ENCODE assay signal across 11 cellular contexts in the genomic region with DNA sequence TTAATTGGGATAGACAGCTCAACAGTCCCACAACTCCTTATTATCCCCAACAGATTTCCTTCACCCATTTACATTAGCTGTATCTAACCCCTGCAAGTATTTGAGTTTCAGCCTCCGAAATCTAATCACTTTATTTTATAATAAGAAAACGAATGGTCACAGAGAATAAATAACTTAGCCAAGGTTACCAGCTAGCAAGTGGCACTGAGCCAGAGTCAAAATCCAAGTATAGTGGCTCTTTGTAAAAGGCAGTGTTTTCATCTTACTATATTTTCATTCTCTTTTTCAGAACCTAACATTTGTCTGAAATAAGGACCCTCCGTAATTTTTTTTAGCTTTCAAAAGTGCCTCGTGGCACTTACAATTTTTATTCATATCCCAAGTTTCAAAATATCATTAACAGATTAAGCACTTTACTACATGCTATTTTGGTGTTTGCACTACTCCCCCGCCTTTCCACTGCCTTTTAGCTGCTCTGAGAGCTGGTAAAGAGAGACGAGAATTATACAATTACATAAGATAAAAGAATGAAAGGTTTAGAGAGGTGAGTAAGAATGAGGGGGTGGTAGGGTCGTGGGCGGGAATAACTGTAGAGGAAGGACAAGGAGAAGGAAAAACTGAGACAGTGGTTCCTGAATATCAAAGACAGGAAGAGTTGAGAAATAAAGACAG. TPM values are rescaled to one million over a fixed set of nuclear protein-coding genes. Genes with fewer than 3 reads are reported as not detected.
DNase-seq lines count a peak whose midpoint lies in the region; ATAC-seq and TF ChIP-seq lines count a peak whose summit lies in the region.
"Had no signal": no experiment of that assay in that cellular context is flagged by ENCODE, and none has a peak within 500 bp of the region (broad histone marks: within the 10 kb centered on the region; RNA-seq: fewer than 3 reads in every experiment).

No MANE protein-coding gene starts in this region.

- TF ChIP-seq CTCF in fibroblast of villous mesenchyme (IDR thresholded peaks at IDR 0.05; ENCODE audit: insufficient read depth, low read depth, low read length), result no peak

- H3K4me3 ChIP-seq in fibroblast of villous mesenchyme (ENCODE audit: low read depth, low read length), result no peak overlapping the region

- ATAC-seq in HG02973 (IDR thresholded peaks at IDR 0.05; ENCODE audit: unreplicated experiment), result no peak
- ATAC-seq in HG02798 (IDR thresholded peaks at IDR 0.05; ENCODE audit: poor library complexity, unreplicated experiment), result no peak
- ATAC-seq: Panc1 had no signal

- peak; percentile 0 for DNase-seq in NCI-H1092 treated with DMSO at 0.1 percent for 48 hours (lab: John Stamatoyannopoulos, UW)
- no peak for DNase-seq in NCI-H1092 (lab: John Stamatoyannopoulos, UW)
- DNase-seq in activated CD4-positive, alpha-beta T cell treated with anti-CD3 and anti-CD28 coated beads, Interleukin-2, amount 50 U/mL, for 48 hours, result peak; percentile 65 to 73
- peak; percentile 25 for DNase-seq in fibroblast of villous mesenchyme (ENCODE audit: low read depth)
- peak; percentile 58 for DNase-seq in stimulated activated CD8-positive, alpha-beta memory T cell treated with anti-CD3 and anti-CD28 coated beads, Interleukin-12 subunit alpha, Interleukin-12 subunit beta, amount 100 ng/mL, for 4 hours (ENCODE audit: low read depth)
- no peak for DNase-seq in epidermal melanocyte (ENCODE audit: insufficient read length, low spot score)
- DNase-seq: H7, trophoblast cell had no signal

RNA-seq across cellular contexts. Expression of a gene that starts 3.7 kb away (rescaled TPM):
- 51.2 and 66.1 TPM in 2 replicates for total RNA-seq in fibroblast of villous mesenchyme

Comparison
In these comparisons a context has a peak if more than half of its experiments do, and no peak if none do; other contexts are left out.
1. DNase-seq: peak in NCI-H1092 treated with DMSO at 0.1 percent for 48 hours (single experiment), activated CD4-positive, alpha-beta T cell treated with anti-CD3 and anti-CD28 coated beads, Interleukin-2, amount 50 U/mL, for 48 hours (2 of 2), fibroblast of villous mesenchyme (single experiment) and stimulated activated CD8-positive, alpha-beta memory T cell treated with anti-CD3 and anti-CD28 coated beads, Interleukin-12 subunit alpha, Interleukin-12 subunit beta, amount 100 ng/mL, for 4 hours (single experiment); none in NCI-H1092 (single experiment) and epidermal melanocyte (single experiment).